ENCODE assay signal across 8 cellular contexts in the genomic region with DNA sequence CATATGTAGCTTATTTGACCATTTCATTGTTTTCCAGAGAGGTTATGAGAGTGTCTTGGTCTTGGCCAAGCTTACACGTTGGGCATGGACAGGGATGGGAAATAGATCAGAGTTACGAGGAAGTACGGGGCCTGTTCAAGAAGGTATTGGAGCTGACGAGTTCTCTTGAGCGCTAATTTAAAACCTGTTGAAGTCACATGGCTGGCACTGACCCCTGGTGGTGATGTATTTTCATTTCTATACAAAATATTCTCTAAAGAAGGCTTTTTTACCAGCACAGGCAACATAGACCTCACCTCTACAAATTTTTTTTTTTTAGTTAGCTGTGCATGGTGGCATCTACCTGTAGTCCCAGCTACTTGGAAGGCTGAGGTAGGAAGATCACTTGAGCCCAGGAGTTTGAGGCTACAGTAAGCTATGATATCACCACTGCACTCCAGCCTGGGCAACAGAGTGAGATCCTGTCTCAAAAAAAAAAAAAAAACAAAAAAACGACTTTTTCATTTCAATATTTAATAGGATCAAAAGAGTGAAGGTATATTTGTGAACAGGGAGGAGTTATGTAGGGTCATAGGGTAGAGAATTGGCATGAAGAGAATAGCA. TPM values are rescaled to one million over a fixed set of nuclear protein-coding genes. Genes with fewer than 3 reads are reported as not detected.
DNase-seq lines count a peak whose midpoint lies in the region; ATAC-seq and TF ChIP-seq lines count a peak whose summit lies in the region.

No MANE protein-coding gene starts in this region.

- TF ChIP-seq CTCF in astrocyte of the spinal cord (IDR thresholded peaks at IDR 0.05; ENCODE audit: low read depth, low read length), result peak; percentile 35

- ATAC-seq in GM21723 (IDR thresholded peaks at IDR 0.05; ENCODE audit: unreplicated experiment), result no peak

- no peak overlapping the region for H3K4me3 ChIP-seq in astrocyte of the spinal cord (ENCODE audit: low read depth, low read length)

- DNase-seq in activated CD8-positive, alpha-beta memory T cell treated with anti-CD3 and anti-CD28 coated beads for 1 hour (ENCODE audit: extremely low read depth in 1 of 2, low read depth in 1 of 2), result peak; percentile 30 to 32
- DNase-seq in activated CD8-positive, alpha-beta memory T cell treated with anti-CD3 and anti-CD28 coated beads, Interleukin-2, amount 50 U/mL, for 48 hours, result no peak
- DNase-seq in HT1080 (ENCODE audit: low read depth) (peak; percentile 48), T follicular helper cell (ENCODE audit: low read depth) (peak; percentile 40), astrocyte of the spinal cord (ENCODE audit: low read depth, low spot score) (peak; percentile 60), iPS-NIHi7 (ENCODE audit: extremely low spot score) (peak; percentile 41)
- peak; percentile 33 to 34 for DNase-seq in stimulated activated CD4-positive, alpha-beta T cell treated with anti-CD3 and anti-CD28 coated beads, Interleukin-2, amount 100 ng/mL, for 48 hours

- in situ Hi-C loops in astrocyte of the spinal cord (cut with HindIII; ENCODE audit: low sequenced_read_pairs), result no loop called here

RNA-seq across cellular contexts. Expression of gene UGP2, which starts 19.6 kb away (rescaled TPM):
- total RNA-seq in HT1080 (2014; rRNA removed; shearing (Covaris generic)), result 45.1 and 62.2 TPM in 2 replicates
- polyA plus RNA-seq in HT1080 (2015; cell fraction: cytosol; rRNA removed), result 78.8 TPM in 2 replicates
- polyA plus RNA-seq in HT1080 (2015; cell fraction: nucleus; rRNA removed), result 86.5 and 87.9 TPM in 2 replicates
